ENCODE assay signal across 2 cellular contexts in genomic region chr1:26020941-26021646, GRCh38.
TF ChIP-seq lines count a peak whose summit lies in the region.

No MANE protein-coding gene starts in this region.

TF ChIP-seq in SK-N-SH, 30 proteins besides CTCF, POLR2A, EP300 and RAD21 (continued from another document):
- TF ChIP-seq TEAD4 (IDR thresholded peaks at IDR 0.05; ENCODE audit: borderline replicate concordance, insufficient read depth) (no peak), MEF2A (IDR thresholded peaks at IDR 0.05; ENCODE audit: borderline replicate concordance, low read depth) (no peak), FOSL2 (IDR thresholded peaks at IDR 0.05; ENCODE audit: borderline replicate concordance, low read depth) (no peak)

TF ChIP-seq in SK-N-SH treated with all-trans-retinoic acid at 6 μM for 48 hours, 23 proteins besides CTCF, POLR2A, EP300 and RAD21 (continued from another document):
- TF ChIP-seq PATZ1 (CRISPR knock-in tag; IDR thresholded peaks at IDR 0.05; ENCODE audit: borderline replicate concordance) (no peak), BACH2 (CRISPR knock-in tag; IDR thresholded peaks at IDR 0.05; ENCODE audit: borderline replicate concordance) (no peak), PPARA (CRISPR knock-in tag; IDR thresholded peaks at IDR 0.05; ENCODE audit: borderline replicate concordance) (no peak), ZNF565 (CRISPR knock-in tag; conservative IDR thresholded peaks at IDR 0.05; ENCODE audit: low read depth) (no peak), CREB5 (CRISPR knock-in tag; IDR thresholded peaks at IDR 0.05; ENCODE audit: low read depth) (no peak), CSDC2 (CRISPR knock-in tag; IDR thresholded peaks at IDR 0.05) (no peak), ESRRG (CRISPR knock-in tag; IDR thresholded peaks at IDR 0.05) (no peak), CSRNP3 (CRISPR knock-in tag; IDR thresholded peaks at IDR 0.05) (no peak), POU6F1 (CRISPR knock-in tag; IDR thresholded peaks at IDR 0.05; ENCODE audit: borderline replicate concordance, low read depth) (no peak), TOX (CRISPR knock-in tag; IDR thresholded peaks at IDR 0.05; ENCODE audit: borderline replicate concordance) (no peak), ZC3H10 (CRISPR knock-in tag; IDR thresholded peaks at IDR 0.05) (no peak), TSHZ2 (CRISPR knock-in tag; IDR thresholded peaks at IDR 0.05) (no peak), TCF4 (CRISPR knock-in tag; IDR thresholded peaks at IDR 0.05; ENCODE audit: borderline replicate concordance) (no peak), ZNF70 (CRISPR knock-in tag; IDR thresholded peaks at IDR 0.05) (no peak), ZNF8 (CRISPR knock-in tag; IDR thresholded peaks at IDR 0.05) (no peak), ZFP3 (CRISPR knock-in tag; IDR thresholded peaks at IDR 0.05) (no peak)
